In the genomic region with DNA sequence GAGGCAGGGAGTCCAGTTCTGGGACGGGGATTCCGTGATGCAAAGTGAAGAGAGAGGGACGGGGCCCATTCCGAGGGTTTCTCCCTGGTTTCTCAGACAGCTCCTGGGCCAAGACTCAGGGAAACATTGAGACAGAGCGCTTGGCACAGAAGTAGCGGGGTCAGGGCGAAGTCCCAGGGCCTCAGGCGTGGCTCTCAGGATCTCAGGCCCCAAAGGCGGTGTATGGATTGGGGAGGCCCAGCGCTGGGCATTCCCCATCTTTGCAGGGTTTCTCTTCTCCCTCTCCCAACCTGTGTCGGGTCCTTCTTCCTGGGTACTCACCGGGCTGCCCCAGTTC, we compare ENCODE assay signal across 8 cellular contexts. TPM values are rescaled to one million over a fixed set of nuclear protein-coding genes. Genes with fewer than 3 reads are reported as not detected.
DNase-seq lines count a peak whose midpoint lies in the region; ATAC-seq and TF ChIP-seq lines count a peak whose summit lies in the region.

No MANE protein-coding gene starts in this region.

- H3K27me3 ChIP-seq in neural progenitor cell = peaks cover 68% of the 10 kb centered on the region

- peaks cover 9% of the 10 kb centered on the region for H3K9me3 Mint-ChIP-seq in neural progenitor cell

- no peaks in the 10 kb centered on the region for H3K36me3 Mint-ChIP-seq in neural progenitor cell

- peak overlapping the region; percentile 95 for H3K4me2 ChIP-seq in neural progenitor cell

- ATAC-seq in GM21786 (IDR thresholded peaks at IDR 0.05; ENCODE audit: unreplicated experiment) = no peak
- no peak for ATAC-seq in GM18519 (IDR thresholded peaks at IDR 0.05; ENCODE audit: low FRiP score, unreplicated experiment)
- ATAC-seq in GM18868 (IDR thresholded peaks at IDR 0.05; ENCODE audit: unreplicated experiment) = no peak

- no peak for TF ChIP-seq CTCF in C4-2B (conservative IDR thresholded peaks at IDR 0.05)
- no peak for TF ChIP-seq CTCF in foreskin fibroblast (IDR thresholded peaks at IDR 0.05; ENCODE audit: low read depth, low read length)
- no peak for TF ChIP-seq CTCF in neural progenitor cell (IDR thresholded peaks at IDR 0.05)

- no peaks in the 10 kb centered on the region for H4K20me1 ChIP-seq in neural progenitor cell (ENCODE audit: low read depth)

- peaks cover 48% of the 10 kb centered on the region for H3K27me3 Mint-ChIP-seq in neural progenitor cell (ENCODE audit: insufficient read depth, low read depth)

- H3K9ac ChIP-seq in neural progenitor cell = no peak overlapping the region

- no peaks in the 10 kb centered on the region for H3K79me2 ChIP-seq in neural progenitor cell (ENCODE audit: low read depth)

- H3K9me3 ChIP-seq in neural progenitor cell (ENCODE audit: low read depth) = no peaks in the 10 kb centered on the region

- peak; percentile 8 for DNase-seq in RPMI7951 (ENCODE audit: low read depth)
- no peak for DNase-seq in foreskin fibroblast
- DNase-seq in neural progenitor cell (ENCODE audit: low spot score) = no peak
- DNase-seq in HT-29 (ENCODE audit: low spot score) = no peak

- peak overlapping the region; percentile 44 to 52 for H3K4me3 ChIP-seq in foreskin fibroblast (ENCODE audit: low read depth in 1 of 2, low read length in 2 of 2)
- H3K4me3 ChIP-seq in neural progenitor cell = peak overlapping the region; percentile 63

- H3K4me1 Mint-ChIP-seq in neural progenitor cell = peaks cover 5% of the 10 kb centered on the region

- H3F3A ChIP-seq in neural progenitor cell (ENCODE audit: low read depth) = no peaks in the 10 kb centered on the region

- no peak overlapping the region for H3K27ac Mint-ChIP-seq in neural progenitor cell

- H3K27ac ChIP-seq in C4-2B = peak overlapping the region; percentile 42
- H3K27ac ChIP-seq in neural progenitor cell = no peak overlapping the region

- peak overlapping the region; percentile 59 for H3K4me3 Mint-ChIP-seq in neural progenitor cell

- no peaks in the 10 kb centered on the region for H3K36me3 ChIP-seq in neural progenitor cell

- no peaks in the 10 kb centered on the region for H3K4me1 ChIP-seq in neural progenitor cell

- H2AFZ ChIP-seq in neural progenitor cell (replicated peaks) = peak overlapping the region; percentile 97

RNA-seq across cellular contexts. Expression of a gene that starts 35.9 kb away (rescaled TPM):
- not detected in 2 replicates for total RNA-seq in RPMI7951 (2014; rRNA removed; shearing (Covaris generic))
- not detected in 2 replicates for total RNA-seq in neural progenitor cell (ENCODE audit: low replicate concordance)
- total RNA-seq in HT-29 (2014; rRNA removed; shearing (Covaris generic)) = 0.56 TPM in 1 of 2 replicates, not detected in the other
